In the genomic region with DNA sequence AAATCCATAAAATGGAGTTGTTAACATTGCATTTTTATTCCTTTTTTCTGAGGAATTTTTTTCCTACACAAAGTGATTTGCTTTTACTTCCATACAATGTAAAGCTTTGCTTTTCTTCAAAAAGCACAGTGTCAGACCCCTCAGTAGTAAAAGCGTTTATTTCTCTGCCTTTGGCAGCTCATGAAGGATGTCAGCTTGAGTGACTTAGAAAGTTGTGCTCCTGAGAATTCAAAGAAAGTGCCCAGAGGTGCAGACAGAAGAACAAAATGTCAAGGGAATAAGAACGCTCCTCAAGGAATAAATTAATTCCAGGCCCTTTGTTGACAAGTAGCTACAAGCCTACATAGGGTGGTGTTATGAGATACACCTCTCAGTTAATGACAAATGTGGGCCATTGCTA, we compare ENCODE assay signal across 23 cellular contexts.
"Had no signal": no experiment of that assay in that cellular context is flagged by ENCODE, and none has a peak within 500 bp of the region (broad histone marks: within the 10 kb centered on the region; RNA-seq: fewer than 3 reads in every experiment).

No MANE protein-coding gene starts in this region.

- H3K4me1 ChIP-seq: parathyroid adenoma, psoas muscle, right lobe of liver, sigmoid colon, stomach, thyroid gland, tibial nerve, upper lobe of left lung, vagina had no signal

- H3K79me2 ChIP-seq: parathyroid adenoma had no signal

- H2AFZ ChIP-seq: parathyroid adenoma had no signal

- H3K4me3 ChIP-seq: ovary, psoas muscle, right lobe of liver, sigmoid colon, stomach, thoracic aorta, thyroid gland, tibial nerve, upper lobe of left lung, vagina had no signal

- H3K9ac ChIP-seq: parathyroid adenoma had no signal

- H3K36me3 ChIP-seq: ovary, right lobe of liver, sigmoid colon, stomach, thoracic aorta, thyroid gland, tibial nerve, upper lobe of left lung, vagina had no signal

- DNase-seq: natural killer cell; occipital lobe; ovary; posterior cingulate gyrus; psoas muscle; right cardiac atrium; right lobe of liver; sigmoid colon; small intestine; stimulated activated CD4-positive, alpha-beta T cell treated with anti-CD3 and anti-CD28 coated beads, Interleukin-15, amount 100 ng/mL, for 24 hours; stimulated activated CD4-positive, alpha-beta T cell treated with anti-CD3 and anti-CD28 coated beads, Interleukin-2, amount 100 ng/mL, for 24 hours; stimulated activated CD4-positive, alpha-beta T cell treated with anti-CD3 and anti-CD28 coated beads, Interleukin-2, amount 100 ng/mL, for 48 hours; stimulated activated CD4-positive, alpha-beta T cell treated with anti-CD3 and anti-CD28 coated beads, Interleukin-4, amount 100 ng/mL, for 24 hours; stimulated activated naive B cell treated with anti-CD40 and anti-IgM and Interleukin-4, amounts not matched to agents 10 μg/mL and 1 μg/mL and 100 μg/mL, for 72 hours; stimulated activated naive CD4-positive, alpha-beta T cell treated with Interleukin-2 at 50 U/mL for 16 hours; stomach; thyroid gland; trophoblast cell; upper lobe of left lung had no signal

- H3K9me3 ChIP-seq: ovary, psoas muscle, right lobe of liver, sigmoid colon, stomach, thoracic aorta, thyroid gland, tibial nerve, upper lobe of left lung, vagina had no signal

- H3K27me3 ChIP-seq: ovary, right lobe of liver, sigmoid colon, stomach, thyroid gland, tibial nerve, upper lobe of left lung, vagina had no signal

- H3K27ac ChIP-seq: ovary, parathyroid adenoma, psoas muscle, right lobe of liver, sigmoid colon, stomach, thoracic aorta, thyroid gland, tibial nerve, upper lobe of left lung, vagina had no signal
